8 cellular contexts compared by ENCODE assay signal in the genomic region with DNA sequence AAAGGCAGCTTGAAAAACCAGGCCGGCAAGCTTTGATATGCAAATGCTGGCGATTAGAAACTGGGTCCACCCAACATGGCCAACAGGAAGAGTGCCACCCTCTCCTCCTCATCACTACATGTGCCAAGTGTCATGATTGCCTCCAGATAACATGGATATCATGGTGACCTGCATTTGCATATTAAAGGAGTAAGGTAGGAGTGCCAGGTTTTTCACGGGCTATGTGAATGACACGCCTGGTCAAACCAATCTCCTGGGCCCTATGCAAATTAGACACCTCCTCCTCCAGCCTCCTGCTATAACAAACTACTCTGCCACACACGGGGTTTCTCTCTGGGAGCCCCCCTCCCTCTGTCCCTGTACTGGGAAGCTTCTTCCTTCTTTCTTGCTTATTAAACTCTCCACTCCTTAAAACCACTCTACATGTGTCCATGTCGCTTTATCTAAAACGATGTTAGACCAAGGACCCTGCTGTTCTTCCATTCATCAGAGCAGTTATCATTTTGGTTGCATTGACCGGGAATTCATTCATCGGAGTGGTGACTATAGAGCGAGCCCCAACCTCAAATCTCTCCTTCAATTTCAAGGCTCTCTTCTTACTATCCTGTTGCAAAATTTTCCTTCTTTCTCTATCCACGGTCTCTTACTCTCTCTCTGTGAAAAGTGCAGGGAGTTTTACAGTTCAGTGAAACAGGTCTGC. TPM values are rescaled to one million over a fixed set of nuclear protein-coding genes. Genes with fewer than 3 reads are reported as not detected.
A peak's percentile ranks its signal among the peaks of the same experiment; 100 is the strongest.
DNase-seq lines count a peak whose midpoint lies in the region; FAIRE-seq and TF ChIP-seq lines count a peak whose summit lies in the region.

No MANE protein-coding gene starts in this region.

- TF ChIP-seq CTCF in cardiac muscle cell (IDR thresholded peaks at IDR 0.05; ENCODE audit: low read depth, low read length) (no peak), kidney (IDR thresholded peaks at IDR 0.05; ENCODE audit: borderline replicate concordance, extremely low read depth, insufficient read depth) (no peak)

- H3K27ac ChIP-seq in cardiac muscle cell (no peak overlapping the region), kidney (ENCODE audit: low read depth in 2 of 2, low read length in 2 of 2) (no peak overlapping the region)

- H3K4me3 ChIP-seq in cardiac muscle cell (peak overlapping the region; percentile 30), kidney (ENCODE audit: low read length in 2 of 2) (peak overlapping the region; percentile 0 to 36)

- no peaks in the 10 kb centered on the region for H3K27me3 ChIP-seq in cardiac muscle cell

- H3K27ac Mint-ChIP-seq in activated T-helper 1 cell treated with anti-CD3 and anti-CD28 coated beads, Interleukin-12 subunit alpha, Interleukin-12 subunit beta, Interleukin-2, Interleukin-4 antibody, amounts not matched to agents 30 ng/mL and 10 ng/mL and 1 ng/mL, durations not matched to agents 14 hours and 24 hours and 36 hours = no peak overlapping the region

- no peak for FAIRE-seq in kidney (lab: Jason Lieb, UNC)

- H3K9me3 ChIP-seq in cardiac muscle cell (ENCODE audit: low read depth) = no peaks in the 10 kb centered on the region
- H3K9me3 ChIP-seq in kidney (ENCODE audit: control insufficient read depth in 1 of 2, low read length in 2 of 2) = no peaks in the 10 kb centered on the region

- no peaks in the 10 kb centered on the region for H3K9me3 Mint-ChIP-seq in activated T-helper 1 cell treated with anti-CD3 and anti-CD28 coated beads, Interleukin-12 subunit alpha, Interleukin-12 subunit beta, Interleukin-2, Interleukin-4 antibody, amounts not matched to agents 30 ng/mL and 10 ng/mL and 1 ng/mL, durations not matched to agents 14 hours and 24 hours and 36 hours

- H3K27me3 Mint-ChIP-seq in activated T-helper 1 cell treated with anti-CD3 and anti-CD28 coated beads, Interleukin-12 subunit alpha, Interleukin-12 subunit beta, Interleukin-2, Interleukin-4 antibody, amounts not matched to agents 30 ng/mL and 10 ng/mL and 1 ng/mL, durations not matched to agents 14 hours and 24 hours and 36 hours (ENCODE audit: insufficient read depth) = peaks cover 5% of the 10 kb centered on the region

- H3K4me1 ChIP-seq in cardiac muscle cell (ENCODE audit: low read depth) = peaks cover 7% of the 10 kb centered on the region
- peaks cover 0 to 2% of the 10 kb centered on the region in 2 donors for H3K4me1 ChIP-seq in kidney (ENCODE audit: control insufficient read depth in 1 of 2, insufficient read depth in 1 of 2, low read depth in 1 of 2, low read length in 2 of 2)

- no peak overlapping the region for H3K9ac ChIP-seq in kidney (ENCODE audit: low read length in 2 of 2)

- DNase-seq in cardiac muscle cell (ENCODE audit: low read depth in 1 of 2, low spot score in 1 of 2) (peak in 1 of 2 donors; percentile 43), cardiac septum (ENCODE audit: low spot score) (no peak), kidney (no peak), NCI-H2081 (lab: John Stamatoyannopoulos, UW) (no peak), NCI-H446 treated with DMSO at 0.1 percent for 48 hours (lab: John Stamatoyannopoulos, UW) (no peak), GOT3 (lab: John Stamatoyannopoulos, UW) (no peak)
- DNase-seq in activated T-helper 1 cell treated with anti-CD3 and anti-CD28 coated beads, Interleukin-12 subunit alpha, Interleukin-12 subunit beta, Interleukin-2, Interleukin-4 antibody, amounts not matched to agents 30 ng/mL and 10 ng/mL and 1 ng/mL, durations not matched to agents 14 hours and 24 hours and 36 hours (ENCODE audit: low spot score) = no peak
- no peak for DNase-seq in stimulated activated CD4-positive, alpha-beta T cell treated with anti-CD3 and anti-CD28 coated beads, Interleukin-4, amount 100 ng/mL, for 4 hours

- peaks cover 24% of the 10 kb centered on the region for H3K4me1 Mint-ChIP-seq in activated T-helper 1 cell treated with anti-CD3 and anti-CD28 coated beads, Interleukin-12 subunit alpha, Interleukin-12 subunit beta, Interleukin-2, Interleukin-4 antibody, amounts not matched to agents 30 ng/mL and 10 ng/mL and 1 ng/mL, durations not matched to agents 14 hours and 24 hours and 36 hours (ENCODE audit: low read depth)

- intact Hi-C loops in cardiac septum (cut with DNase I) (loop anchor here (1.0 kb wide), 1 partner anchor 419 kb away; no protein-coding TSS in a partner anchor), kidney (cut with DNase I) (loop anchor here (5.0 kb wide), 1 partner anchor 416 kb away; no protein-coding TSS in a partner anchor)
- intact Hi-C loops in activated T-helper 1 cell treated with anti-CD3 and anti-CD28 coated beads, Interleukin-12 subunit alpha, Interleukin-12 subunit beta, Interleukin-2, Interleukin-4 antibody, amounts not matched to agents 30 ng/mL and 10 ng/mL and 1 ng/mL, durations not matched to agents 14 hours and 24 hours and 36 hours (cut with micrococcal nuclease) = loop anchor here (1.0 to 2.0 kb wide), 5 partner anchors 50 to 496 kb away; no protein-coding TSS in a partner anchor

- H3K36me3 ChIP-seq in cardiac muscle cell = no peaks in the 10 kb centered on the region
- no peaks in the 10 kb centered on the region for H3K36me3 ChIP-seq in kidney (ENCODE audit: control insufficient read depth in 1 of 2, insufficient read depth in 2 of 2, low read length in 2 of 2)

- peak overlapping the region; percentile 82 for H3K4me3 Mint-ChIP-seq in activated T-helper 1 cell treated with anti-CD3 and anti-CD28 coated beads, Interleukin-12 subunit alpha, Interleukin-12 subunit beta, Interleukin-2, Interleukin-4 antibody, amounts not matched to agents 30 ng/mL and 10 ng/mL and 1 ng/mL, durations not matched to agents 14 hours and 24 hours and 36 hours

- H3K36me3 Mint-ChIP-seq in activated T-helper 1 cell treated with anti-CD3 and anti-CD28 coated beads, Interleukin-12 subunit alpha, Interleukin-12 subunit beta, Interleukin-2, Interleukin-4 antibody, amounts not matched to agents 30 ng/mL and 10 ng/mL and 1 ng/mL, durations not matched to agents 14 hours and 24 hours and 36 hours (ENCODE audit: low read depth) = no peaks in the 10 kb centered on the region

RNA-seq across cellular contexts. Expression of a gene that starts 27.5 kb away (rescaled TPM):
- total RNA-seq in cardiac muscle cell (not detected in 2 replicates), cardiac septum (not detected), kidney (not detected)
- polyA plus RNA-seq in cardiac muscle cell (not detected in 2 replicates), kidney (ENCODE audit: insufficient read depth, low read depth, low replicate concordance) (not detected)
- total RNA-seq in activated T-helper 1 cell treated with anti-CD3 and anti-CD28 coated beads, Interleukin-12 subunit alpha, Interleukin-12 subunit beta, Interleukin-2, Interleukin-4 antibody, amounts not matched to agents 30 ng/mL and 10 ng/mL and 1 ng/mL, durations not matched to agents 14 hours and 24 hours and 36 hours = not detected in 2 replicates

RNA-seq across cellular contexts. Expression of a gene that starts 57.4 kb away (rescaled TPM):
- total RNA-seq in cardiac muscle cell = not detected in 2 replicates
- polyA plus RNA-seq in cardiac muscle cell = 0.35 TPM in 1 of 2 replicates, not detected in the other
- 0.46 TPM for total RNA-seq in cardiac septum
- total RNA-seq in activated T-helper 1 cell treated with anti-CD3 and anti-CD28 coated beads, Interleukin-12 subunit alpha, Interleukin-12 subunit beta, Interleukin-2, Interleukin-4 antibody, amounts not matched to agents 30 ng/mL and 10 ng/mL and 1 ng/mL, durations not matched to agents 14 hours and 24 hours and 36 hours = not detected in 2 replicates
- 0.66 TPM for total RNA-seq in kidney
- 1.6 TPM for polyA plus RNA-seq in kidney (ENCODE audit: insufficient read depth, low read depth, low replicate concordance)
